9 cellular contexts compared by ENCODE assay signal in genomic region chr1:178055779-178056471, GRCh38. TPM values are rescaled to one million over a fixed set of nuclear protein-coding genes. Genes with fewer than 3 reads are reported as not detected.
DNase-seq lines count a peak whose midpoint lies in the region; ATAC-seq, FAIRE-seq and TF ChIP-seq lines count a peak whose summit lies in the region.
"Had no signal": no experiment of that assay in that cellular context is flagged by ENCODE, and none has a peak within 500 bp of the region (broad histone marks: within the 10 kb centered on the region; RNA-seq: fewer than 3 reads in every experiment).

No MANE protein-coding gene starts in this region.

- no peaks in the 10 kb centered on the region for H3K9me2 ChIP-seq in OCI-LY7 (ENCODE audit: insufficient read depth, low read length)

- TF ChIP-seq CTCF in OCI-LY7 (conservative IDR thresholded peaks at IDR 0.05; ENCODE audit: low read length) = 0 out of 2 replicates have a peak, but pooled peaks have one; percentile 11
- peak in 1 of 2 donors; percentile 18 for TF ChIP-seq CTCF in fibroblast of lung (conservative IDR thresholded peaks at IDR 0.05 in 1 of 2, IDR thresholded peaks at IDR 0.05 in 1 of 2; ENCODE audit: low read depth in 1 of 2, low read length in 2 of 2)

- H2AFZ ChIP-seq in OCI-LY7 (ENCODE audit: low read length) (0 out of 2 replicates have a peak overlapping the region, but pooled peaks have one; percentile 29), fibroblast of lung (ENCODE audit: low read length) (peak overlapping the region; percentile 55)

- H4K20me1 ChIP-seq in OCI-LY7 (ENCODE audit: insufficient read depth, low read length) (no peaks in the 10 kb centered on the region), fibroblast of lung (ENCODE audit: control insufficient read depth, extremely low read depth, insufficient read depth, low read length) (no peaks in the 10 kb centered on the region)

- H3K9ac ChIP-seq in fibroblast of lung (ENCODE audit: insufficient read depth, low read length) = no peak overlapping the region

- ATAC-seq in GM19023 (IDR thresholded peaks at IDR 0.05; ENCODE audit: unreplicated experiment) (peak; percentile 93), HG03025 (IDR thresholded peaks at IDR 0.05; ENCODE audit: low FRiP score, unreplicated experiment) (peak; percentile 97)

- WGBS in small intestine, 3 donors = 35 to 54% (median 46%) methylated on average over 8 of the region's 8 CpGs

- H3K9me3 ChIP-seq in OCI-LY7 (ENCODE audit: low read length) = no peaks in the 10 kb centered on the region
- no peaks in the 10 kb centered on the region for H3K9me3 ChIP-seq in fibroblast of lung (ENCODE audit: control insufficient read depth, insufficient read depth, low read depth, low read length)
- H3K9me3 ChIP-seq in small intestine (ENCODE audit: control insufficient read depth, low read depth) = no peaks in the 10 kb centered on the region

- intact Hi-C loops in OCI-LY7 (cut with micrococcal nuclease; ENCODE audit: unreplicated experiment) = loop anchor here (10.0 kb wide), 1 partner anchor 129 kb away; no protein-coding TSS in a partner anchor

- H3K79me2 ChIP-seq in OCI-LY7 (ENCODE audit: insufficient read depth, low read depth, low read length) = no peaks in the 10 kb centered on the region
- no peaks in the 10 kb centered on the region for H3K79me2 ChIP-seq in fibroblast of lung (ENCODE audit: control insufficient read depth, insufficient read depth, low read length)

- H3K27me3 ChIP-seq in fibroblast of lung (ENCODE audit: control insufficient read depth, insufficient read depth, low read length) = no peaks in the 10 kb centered on the region
- no peaks in the 10 kb centered on the region for H3K27me3 ChIP-seq in small intestine (ENCODE audit: control insufficient read depth in 2 of 2, insufficient read depth in 2 of 2, low read length in 2 of 2)

- POLR2A ChIA-PET in OCI-LY7 (lab: Charles Lee) = no interaction called here

- FAIRE-seq in small intestine (lab: Jason Lieb, UNC) = no peak

- H3K4me2 ChIP-seq in OCI-LY7 (ENCODE audit: low read length) = no peak overlapping the region
- H3K4me2 ChIP-seq in fibroblast of lung (ENCODE audit: extremely low read depth, insufficient read depth, low read length) = no peak overlapping the region

- H3K4me1 ChIP-seq in OCI-LY7 (ENCODE audit: insufficient read depth, low read length, poor library complexity, severe bottlenecking) = no peaks in the 10 kb centered on the region
- peaks cover 20% of the 10 kb centered on the region for H3K4me1 ChIP-seq in fibroblast of lung (ENCODE audit: control insufficient read depth, extremely low read depth, insufficient read depth, low read length)
- peaks cover 0 to 16% of the 10 kb centered on the region in 2 donors for H3K4me1 ChIP-seq in small intestine (ENCODE audit: control insufficient read depth in 2 of 2, insufficient read depth in 1 of 2, low read depth in 1 of 2, low read length in 1 of 2)

- CTCF ChIA-PET in OCI-LY7 (lab: Charles Lee; ENCODE audit: unreplicated experiment) = no interaction called here

- no peak overlapping the region for H3K27ac ChIP-seq in OCI-LY7 (ENCODE audit: low read depth, low read length, poor library complexity, severe bottlenecking)
- H3K27ac ChIP-seq in fibroblast of lung (ENCODE audit: insufficient read depth, low read length) = peak overlapping the region; percentile 9
- peak overlapping the region in 1 of 2 donors; percentile 55 for H3K27ac ChIP-seq in small intestine (ENCODE audit: low read depth in 1 of 2, low read length in 1 of 2)

- no peak overlapping the region for H3K4me3 ChIP-seq in OCI-LY7 (ENCODE audit: low read depth, low read length, poor library complexity, severe bottlenecking)
- H3K4me3 ChIP-seq in fibroblast of lung (replicated peaks in 1 of 4; ENCODE audit: control extremely low read depth in 1 of 4, insufficient read depth in 1 of 4, low read depth in 3 of 4, low read length in 4 of 4) = no peak overlapping the region
- H3K4me3 ChIP-seq in small intestine (ENCODE audit: low read depth in 1 of 2, low read length in 2 of 2) = no peak overlapping the region

- H3K36me3 ChIP-seq in OCI-LY7 (ENCODE audit: insufficient read depth, low read length) (no peaks in the 10 kb centered on the region), fibroblast of lung (ENCODE audit: control insufficient read depth, insufficient read depth, low read length) (no peaks in the 10 kb centered on the region), small intestine (ENCODE audit: control insufficient read depth in 2 of 2, insufficient read depth in 2 of 2, low read length in 2 of 2) (no peaks in the 10 kb centered on the region)

- no TSS peak for BruUV-seq in OCI-LY7 (replicated peaks; lab: Mats Ljungman, UMichigan)

- DNase-seq in OCI-LY7 (ENCODE audit: low spot score) (peak; percentile 3), fibroblast of lung (ENCODE audit: low read depth in 2 of 2) (peak; percentile 23 to 25), small intestine (peak; percentile 74), midbrain (lab: John Stamatoyannopoulos, UW) (no peak), iPS-NIHi7 (ENCODE audit: extremely low spot score) (no peak), DMS153 treated with DMSO at 0.1 percent for 48 hours (lab: John Stamatoyannopoulos, UW; ENCODE audit: unreplicated experiment) (no peak)
- DNase-seq: naive B cell had no signal

RNA-seq across cellular contexts. Expression of gene RASAL2, which starts 38.0 kb away (rescaled TPM):
- total RNA-seq in OCI-LY7 (2014; rRNA removed; shearing (Covaris generic)) = 0.09 TPM in 1 of 2 replicates, not detected in the other
- total RNA-seq in OCI-LY7 (2022) (0.27 and 0.31 TPM in 2 replicates), fibroblast of lung (6.4 and 11.9 TPM in 2 replicates)
- polyA plus RNA-seq in fibroblast of lung (20.5 and 21.8 TPM in 2 replicates), small intestine (1 to 10 TPM; 1.8 to 4.3 (median 2.4) TPM)
- 7.9 and 9.8 TPM in 2 replicates for polyA plus RNA-seq in fibroblast of lung (2012)
- polyA minus RNA-seq in fibroblast of lung (ENCODE audit: low replicate concordance) = 26.8 and 31.5 TPM in 2 replicates

Comparison
In these comparisons a context has a peak if more than half of its experiments do, and no peak if none do; other contexts are left out.
1. DNase-seq: peak in OCI-LY7 (single experiment), fibroblast of lung (2 of 2) and small intestine (single experiment); none in midbrain (single experiment), iPS-NIHi7 (single experiment) and DMS153 treated with DMSO at 0.1 percent for 48 hours (single experiment).